In genomic region chr10:70960783-70961570, GRCh38 we compare ENCODE assay signal across 20 cellular contexts.
DNase-seq lines count a peak whose midpoint lies in the region; ATAC-seq, FAIRE-seq and TF ChIP-seq lines count a peak whose summit lies in the region.
"Had no signal": no experiment of that assay in that cellular context is flagged by ENCODE, and none has a peak within 500 bp of the region (broad histone marks: within the 10 kb centered on the region; RNA-seq: fewer than 3 reads in every experiment).

No MANE protein-coding gene starts in this region.

- peaks cover 57% of the 10 kb centered on the region for H3K27me3 Mint-ChIP-seq in chondrocyte (ENCODE audit: low read depth)
- no peaks in the 10 kb centered on the region for H3K27me3 Mint-ChIP-seq in stimulated activated naive CD8-positive, alpha-beta T cell treated with anti-CD3 and anti-CD28 coated beads, Interleukin-15, amount 100 ng/mL, for 72 hours

- WGBS in HepG2 (ENCODE audit: low lambda C conversion rate): 3% methylated on average over 9 of the region's 9 CpGs
- WGBS in right lobe of liver (ENCODE audit: insufficient coverage, low coverage, low lambda C conversion rate, missing lambda C conversion rate): 82% methylated on average over 3 of the region's 9 CpGs
- 100% methylated on average over 2 of the region's 9 CpGs for WGBS in neuronal stem cell (ENCODE audit: extremely low coverage in 2 of 2, insufficient read length in 2 of 2, insufficient replicate concordance in 1 of 2), 2 donors

- H3K27ac ChIP-seq in HepG2 (ENCODE audit: extremely low read length, insufficient read depth, low read length) (no peak overlapping the region), right lobe of liver (no peak overlapping the region), neuronal stem cell (replicated peaks; ENCODE audit: low read length) (no peak overlapping the region)
- H3K27ac ChIP-seq: 22Rv1, A549, C4-2B had no signal

- H3K9ac ChIP-seq in HepG2 (ENCODE audit: insufficient read depth, low read depth, low read length) (no peak overlapping the region), neuronal stem cell (ENCODE audit: low read depth, low read length, poor library complexity) (no peak overlapping the region)

- H3K18ac ChIP-seq in neuronal stem cell (ENCODE audit: low read length): peak overlapping the region; percentile 73

- H3K36me3 ChIP-seq in HepG2 (replicated peaks in 1 of 2; ENCODE audit: control insufficient read depth in 1 of 2, insufficient read depth in 2 of 2, low read length in 2 of 2) (no peaks in the 10 kb centered on the region), right lobe of liver (no peaks in the 10 kb centered on the region), neuronal stem cell (replicated peaks in 1 of 2; ENCODE audit: control insufficient read depth in 2 of 2, insufficient read depth in 2 of 2, low read length in 2 of 2) (no peaks in the 10 kb centered on the region)
- H3K36me3 ChIP-seq: HAP-1 had no signal

- H3K9me3 Mint-ChIP-seq in chondrocyte (ENCODE audit: low read depth): no peaks in the 10 kb centered on the region
- no peaks in the 10 kb centered on the region for H3K9me3 Mint-ChIP-seq in stimulated activated naive CD8-positive, alpha-beta T cell treated with anti-CD3 and anti-CD28 coated beads, Interleukin-15, amount 100 ng/mL, for 72 hours
- H3K9me3 Mint-ChIP-seq: CD4-positive, alpha-beta T cell had no signal

- peak overlapping the region; percentile 20 for H3K23ac ChIP-seq in neuronal stem cell (ENCODE audit: low read depth, low read length, poor library complexity)

- H3K27me3 ChIP-seq in HepG2 (ENCODE audit: control insufficient read depth in 1 of 2, insufficient read depth in 2 of 2, low read length in 2 of 2) (peaks cover 5 to 36% of the 10 kb centered on the region in 2 experiments; a peak in 3 of 5 replicates), right lobe of liver (no peaks in the 10 kb centered on the region), neuronal stem cell (ENCODE audit: control insufficient read depth in 3 of 3, insufficient read depth in 3 of 3, low read depth in 1 of 3, low read length in 3 of 3) (peaks cover 0 to 3% (median 3%) of the 10 kb centered on the region in 3 experiments)

- no peaks in the 10 kb centered on the region for H3K79me2 ChIP-seq in HepG2 (ENCODE audit: insufficient read depth, low read length)

- H2AK5ac ChIP-seq in neuronal stem cell (ENCODE audit: low read depth, low read length): no peak overlapping the region

- H3K4me1 ChIP-seq in HepG2 (ENCODE audit: insufficient read depth, low read length) (no peaks in the 10 kb centered on the region), right lobe of liver (no peaks in the 10 kb centered on the region), neuronal stem cell (ENCODE audit: control insufficient read depth in 2 of 2, insufficient read depth in 1 of 2, low read depth in 1 of 2, low read length in 2 of 2) (no peaks in the 10 kb centered on the region)
- H3K4me1 ChIP-seq: A549, Caco-2, HAP-1 had no signal

- no peak overlapping the region for H3K4me3 ChIP-seq in HepG2 (replicated peaks in 1 of 3; ENCODE audit: insufficient read depth in 1 of 3, low read depth in 2 of 3, low read length in 3 of 3)
- no peak overlapping the region for H3K4me3 ChIP-seq in right lobe of liver
- H3K4me3 ChIP-seq in neuronal stem cell (ENCODE audit: low read length in 2 of 2): peak overlapping the region in 1 of 2 donors; percentile 65
- H3K4me3 ChIP-seq: A549, HAP-1 had no signal

- H4K8ac ChIP-seq in neuronal stem cell (ENCODE audit: low read depth, low read length): peak overlapping the region; percentile 97

- intact Hi-C loops in HepG2 (cut with micrococcal nuclease; ENCODE audit: unreplicated experiment): no loop called here
- intact Hi-C loops in right lobe of liver (cut with DNase I): no loop called here

- no peak overlapping the region for H2BK12ac ChIP-seq in neuronal stem cell (ENCODE audit: low read length)

- H2AFZ ChIP-seq in HepG2 (ENCODE audit: low read length) (no peak overlapping the region), neuronal stem cell (ENCODE audit: low read length) (no peak overlapping the region)

- no peak overlapping the region for H3K4me2 ChIP-seq in HepG2 (ENCODE audit: low read depth, low read length)
- no peak overlapping the region for H3K4me2 ChIP-seq in neuronal stem cell (ENCODE audit: insufficient read depth, low read length, poor library complexity, severe bottlenecking)
- H3K4me2 ChIP-seq: A549 had no signal

- TF ChIP-seq POLR2A in HepG2 (IDR thresholded peaks at IDR 0.05; ENCODE audit: insufficient read depth in 1 of 2, low read depth in 2 of 2, low read length in 2 of 2) (no peak), right lobe of liver (IDR thresholded peaks at IDR 0.05) (no peak)

- no peak for TF ChIP-seq RAD21 in HepG2 (CRISPR knock-in tag; IDR thresholded peaks at IDR 0.05)

- no peak overlapping the region for H2BK5ac ChIP-seq in neuronal stem cell (ENCODE audit: low read length)

- H3K79me1 ChIP-seq in neuronal stem cell (ENCODE audit: low read depth, low read length): no peaks in the 10 kb centered on the region

- no peak for FAIRE-seq in HepG2 (lab: Jason Lieb, UNC)
- FAIRE-seq: A549, D721Med, GM12892 had no signal

- DNase-seq in HepG2 (ENCODE audit: low spot score) (no peak), right lobe of liver (no peak), chondrocyte (ENCODE audit: low spot score) (peak; percentile 52), neuronal stem cell (ENCODE audit: low spot score) (no peak)
- DNase-seq in stimulated activated naive CD8-positive, alpha-beta T cell treated with anti-CD3 and anti-CD28 coated beads, Interleukin-15, amount 100 ng/mL, for 72 hours: no peak
- DNase-seq: AML-193; Caco-2; CD4-positive, alpha-beta T cell; DMS153; DMS79; GDM1 had no signal

- no peaks in the 10 kb centered on the region for H3K4me1 Mint-ChIP-seq in chondrocyte (ENCODE audit: low read depth)
- no peaks in the 10 kb centered on the region for H3K4me1 Mint-ChIP-seq in stimulated activated naive CD8-positive, alpha-beta T cell treated with anti-CD3 and anti-CD28 coated beads, Interleukin-15, amount 100 ng/mL, for 72 hours

- no peaks in the 10 kb centered on the region for H4K20me1 ChIP-seq in HepG2 (ENCODE audit: insufficient read depth, low read length)

- no peak overlapping the region for H3K27ac Mint-ChIP-seq in chondrocyte (ENCODE audit: unreplicated experiment)
- no peak overlapping the region for H3K27ac Mint-ChIP-seq in stimulated activated naive CD8-positive, alpha-beta T cell treated with anti-CD3 and anti-CD28 coated beads, Interleukin-15, amount 100 ng/mL, for 72 hours
- H3K27ac Mint-ChIP-seq: CD4-positive, alpha-beta T cell had no signal

- H3K14ac ChIP-seq in neuronal stem cell (ENCODE audit: low read length): peak overlapping the region; percentile 3

- TF ChIP-seq CTCF in HepG2 (CRISPR knock-in tag; IDR thresholded peaks at IDR 0.05) (no peak), right lobe of liver (IDR thresholded peaks at IDR 0.05) (no peak), chondrocyte (IDR thresholded peaks at IDR 0.05) (no peak)

- CTCF ChIA-PET in HepG2 (lab: Yijun Ruan, JAX; ENCODE audit: low intra/inter-chr PET ratio, low total read pairs): no interaction called here

- H2BK120ac ChIP-seq in neuronal stem cell (ENCODE audit: low read depth, low read length): no peak overlapping the region

- H3K36me3 Mint-ChIP-seq in chondrocyte (ENCODE audit: low read depth): no peaks in the 10 kb centered on the region

- no peak overlapping the region for H4K91ac ChIP-seq in neuronal stem cell (ENCODE audit: low read depth, low read length, poor library complexity)

- TF ChIP-seq EP300 in HepG2 (IDR thresholded peaks at IDR 0.05; ENCODE audit: low read depth in 2 of 2, low read length in 2 of 2) (no peak), HepG2 (CRISPR knock-in tag; IDR thresholded peaks at IDR 0.05; ENCODE audit: borderline replicate concordance) (no peak)

- BruUV-seq in HepG2 (replicated peaks; lab: Mats Ljungman, UMichigan): no TSS peak

- in situ Hi-C loops in HepG2 (cut with HindIII; ENCODE audit: extremely low pct_ligation_motif_present, low pct_unique_long_range_greater_than_20kb): no loop called here

- H2BK15ac ChIP-seq in neuronal stem cell (ENCODE audit: low read length): no peak overlapping the region

- POLR2A ChIA-PET in HepG2 (lab: Yijun Ruan, JAX): no interaction called here

- no peak overlapping the region for H3K4me3 Mint-ChIP-seq in chondrocyte (ENCODE audit: unreplicated experiment)
- no peak overlapping the region for H3K4me3 Mint-ChIP-seq in stimulated activated naive CD8-positive, alpha-beta T cell treated with anti-CD3 and anti-CD28 coated beads, Interleukin-15, amount 100 ng/mL, for 72 hours
- H3K4me3 Mint-ChIP-seq: CD4-positive, alpha-beta T cell had no signal

- no peak for ATAC-seq in HepG2
- no peak for ATAC-seq in right lobe of liver
- ATAC-seq in GM19452 (IDR thresholded peaks at IDR 0.05; ENCODE audit: unreplicated experiment): no peak
- ATAC-seq in GM18909 (IDR thresholded peaks at IDR 0.05; ENCODE audit: poor library complexity, unreplicated experiment): no peak
- ATAC-seq in stimulated activated naive CD8-positive, alpha-beta T cell treated with anti-CD3 and anti-CD28 coated beads, Interleukin-15, amount 100 ng/mL, for 72 hours: no peak
- ATAC-seq in HG02571 (IDR thresholded peaks at IDR 0.05; ENCODE audit: unreplicated experiment): no peak
- ATAC-seq: A549 had no signal

- no peak overlapping the region for H3K4ac ChIP-seq in neuronal stem cell (ENCODE audit: low read length)

- H3K9me3 ChIP-seq in HepG2 (ENCODE audit: low read length): no peaks in the 10 kb centered on the region
- H3K9me3 ChIP-seq in right lobe of liver: no peaks in the 10 kb centered on the region
- peaks cover 0 to 5% of the 10 kb centered on the region in 2 donors for H3K9me3 ChIP-seq in neuronal stem cell (replicated peaks in 1 of 2; ENCODE audit: control insufficient read depth in 2 of 2, insufficient read depth in 1 of 2, low read depth in 1 of 2, low read length in 2 of 2)
- H3K9me3 ChIP-seq: A549, Caco-2, HAP-1 had no signal

TF ChIP-seq in HepG2, 621 proteins besides CTCF, POLR2A, EP300 and RAD21:
- no peak for TF ChIP-seq RBFOX2 (IDR thresholded peaks at IDR 0.05; ENCODE audit: low read depth, low read length)
- TF ChIP-seq SRSF1 (optimal IDR thresholded peaks at IDR 0.05; ENCODE audit: low read depth, low read length): no peak
- TF ChIP-seq SMAD3 (CRISPR knock-in tag; IDR thresholded peaks at IDR 0.05): no peak
- TF ChIP-seq, protein P1, sequence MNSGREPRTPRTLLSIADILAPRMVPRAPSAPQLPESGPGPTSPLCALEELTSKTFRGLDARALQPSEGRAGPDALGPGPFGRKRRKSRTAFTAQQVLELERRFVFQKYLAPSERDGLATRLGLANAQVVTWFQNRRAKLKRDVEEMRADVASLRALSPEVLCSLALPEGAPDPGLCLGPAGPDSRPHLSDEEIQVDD (CRISPR knock-in tag; IDR thresholded peaks at IDR 0.05; ENCODE audit: borderline replicate concordance): no peak
- no peak for TF ChIP-seq ZNF331 (CRISPR knock-in tag; IDR thresholded peaks at IDR 0.05)
- TF ChIP-seq SP1 (IDR thresholded peaks at IDR 0.05): 0 out of 2 replicates have a peak, but pooled peaks have one; percentile 1
- TF ChIP-seq SP1 (CRISPR knock-in tag; IDR thresholded peaks at IDR 0.05): no peak
- no peak for TF ChIP-seq ZBTB21 (CRISPR knock-in tag; IDR thresholded peaks at IDR 0.05)
- TF ChIP-seq ISX (CRISPR knock-in tag; conservative IDR thresholded peaks at IDR 0.05): no peak
